ENCODE assay signal across 21 cellular contexts in the genomic region with DNA sequence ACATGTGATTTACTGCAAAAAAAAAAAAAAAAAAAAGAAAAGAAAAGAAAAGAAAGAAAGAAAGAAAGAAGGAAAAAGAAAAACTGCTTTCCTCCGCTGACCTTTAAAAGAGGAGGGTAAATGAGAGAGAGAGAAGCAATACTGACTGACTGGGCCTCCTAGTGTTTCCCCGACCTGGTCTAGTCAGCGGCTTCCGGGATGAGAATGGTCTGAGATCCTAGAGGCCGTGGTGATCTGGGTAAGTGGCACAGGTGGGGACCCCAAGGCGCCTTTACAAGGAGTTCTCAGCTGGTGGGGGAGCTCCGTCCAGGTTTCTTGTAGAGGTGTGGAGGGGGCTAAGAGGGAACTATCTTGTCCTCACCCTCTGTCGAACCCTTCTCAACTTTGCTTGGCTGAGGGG.
DNase-seq lines count a peak whose midpoint lies in the region; ATAC-seq and TF ChIP-seq lines count a peak whose summit lies in the region.
"Had no signal": no experiment of that assay in that cellular context is flagged by ENCODE, and none has a peak within 500 bp of the region (broad histone marks: within the 10 kb centered on the region; RNA-seq: fewer than 3 reads in every experiment).

No MANE protein-coding gene starts in this region.

- H3K4me3 ChIP-seq in cardiac muscle cell = peak overlapping the region; percentile 28
- no peak overlapping the region for H3K4me3 ChIP-seq in left ventricle myocardium inferior
- H3K4me3 ChIP-seq: HAP-1, transverse colon had no signal

- no peak for TF ChIP-seq CTCF in cardiac muscle cell (IDR thresholded peaks at IDR 0.05; ENCODE audit: low read depth, low read length)
- TF ChIP-seq CTCF in left ventricle myocardium inferior (IDR thresholded peaks at IDR 0.05; ENCODE audit: borderline replicate concordance) = no peak
- TF ChIP-seq CTCF in WTC11 (IDR thresholded peaks at IDR 0.05) = no peak

- intact Hi-C loops in left ventricle myocardium inferior (cut with micrococcal nuclease) = no loop called here

- H3K4me1 Mint-ChIP-seq in WTC11 = peaks cover 46% of the 10 kb centered on the region
- H3K4me1 Mint-ChIP-seq in stimulated activated effector memory CD8-positive, alpha-beta T cell treated with anti-CD3 and anti-CD28 coated beads, Interleukin-12 subunit alpha, Interleukin-12 subunit beta, amount 100 ng/mL, for 72 hours = peaks cover 13% of the 10 kb centered on the region
- H3K4me1 Mint-ChIP-seq: activated T-helper 17 cell treated with anti-CD3 and anti-CD28 coated beads, Interleukin-2, amount 50 U/mL, for 72 hours; central memory CD8-positive, alpha-beta T cell had no signal

- H3K27ac ChIP-seq in cardiac muscle cell (peak overlapping the region; percentile 88), left ventricle myocardium inferior (replicated peaks) (no peak overlapping the region)
- H3K27ac ChIP-seq: transverse colon had no signal

- DNase-seq in cardiac muscle cell (ENCODE audit: low read depth in 1 of 2, low spot score in 1 of 2) = peak in 1 of 2 donors; percentile 55
- no peak for DNase-seq in left ventricle myocardium inferior
- DNase-seq in WTC11 (ENCODE audit: low spot score) = no peak
- peak; percentile 55 for DNase-seq in left kidney (ENCODE audit: low read depth, low spot score)
- no peak for DNase-seq in CD1c-positive myeloid dendritic cell (ENCODE audit: extremely low spot score)
- no peak for DNase-seq in stimulated activated effector memory CD8-positive, alpha-beta T cell treated with anti-CD3 and anti-CD28 coated beads, Interleukin-12 subunit alpha, Interleukin-12 subunit beta, amount 100 ng/mL, for 72 hours (ENCODE audit: low spot score in 2 of 2)
- no peak for DNase-seq in activated CD8-positive, alpha-beta memory T cell treated with anti-CD3 and anti-CD28 coated beads for 24 hours
- DNase-seq: activated CD4-positive, alpha-beta T cell treated with anti-CD3 and anti-CD28 coated beads, Interleukin-2, amount 50 U/mL, for 48 hours; activated CD4-positive, CD25-positive, alpha-beta regulatory T cell; activated naive CD8-positive, alpha-beta T cell treated with anti-CD3 and anti-CD28 coated beads for 36 hours; CD8-positive, alpha-beta T cell; DMS53; NCI-H1092; NCI-H1930; NCI-H82; transverse colon had no signal

- H3K4me3 Mint-ChIP-seq in WTC11 = peak overlapping the region; percentile 81
- no peak overlapping the region for H3K4me3 Mint-ChIP-seq in stimulated activated effector memory CD8-positive, alpha-beta T cell treated with anti-CD3 and anti-CD28 coated beads, Interleukin-12 subunit alpha, Interleukin-12 subunit beta, amount 100 ng/mL, for 72 hours
- H3K4me3 Mint-ChIP-seq: activated naive CD8-positive, alpha-beta T cell treated with anti-CD3 and anti-CD28 coated beads for 36 hours; central memory CD8-positive, alpha-beta T cell; natural killer cell treated with Interleukin-12 subunit alpha and Interleukin-12 subunit beta and Interleukin-15 and Interleukin-18, amount 100 ng/mL, for 72 hours had no signal

- no peak overlapping the region for H3K27ac Mint-ChIP-seq in WTC11
- no peak overlapping the region for H3K27ac Mint-ChIP-seq in stimulated activated effector memory CD8-positive, alpha-beta T cell treated with anti-CD3 and anti-CD28 coated beads, Interleukin-12 subunit alpha, Interleukin-12 subunit beta, amount 100 ng/mL, for 72 hours
- H3K27ac Mint-ChIP-seq: activated naive CD8-positive, alpha-beta T cell treated with anti-CD3 and anti-CD28 coated beads for 36 hours; activated T-helper 17 cell treated with anti-CD3 and anti-CD28 coated beads, Interleukin-2, amount 50 U/mL, for 72 hours; CD8-positive, alpha-beta T cell; natural killer cell treated with Interleukin-12 subunit alpha and Interleukin-12 subunit beta and Interleukin-15 and Interleukin-18, amount 100 ng/mL, for 72 hours had no signal

- H3K36me3 ChIP-seq in cardiac muscle cell = no peaks in the 10 kb centered on the region
- no peaks in the 10 kb centered on the region for H3K36me3 ChIP-seq in left ventricle myocardium inferior
- H3K36me3 ChIP-seq: HAP-1, transverse colon had no signal

- H3K4me1 ChIP-seq in cardiac muscle cell (ENCODE audit: low read depth) (peaks cover 67% of the 10 kb centered on the region), left ventricle myocardium inferior (peaks cover 9% of the 10 kb centered on the region)
- H3K4me1 ChIP-seq: HAP-1 had no signal

- H3K27me3 ChIP-seq in cardiac muscle cell (no peaks in the 10 kb centered on the region), left ventricle myocardium inferior (ENCODE audit: low read depth) (peaks cover 30% of the 10 kb centered on the region)

- H3K9me3 ChIP-seq in cardiac muscle cell (ENCODE audit: low read depth) (no peaks in the 10 kb centered on the region), left ventricle myocardium inferior (replicated peaks) (no peaks in the 10 kb centered on the region)
- H3K9me3 ChIP-seq: HAP-1, transverse colon had no signal

- H3K9me3 Mint-ChIP-seq in WTC11 = no peaks in the 10 kb centered on the region
- no peaks in the 10 kb centered on the region for H3K9me3 Mint-ChIP-seq in stimulated activated effector memory CD8-positive, alpha-beta T cell treated with anti-CD3 and anti-CD28 coated beads, Interleukin-12 subunit alpha, Interleukin-12 subunit beta, amount 100 ng/mL, for 72 hours
- H3K9me3 Mint-ChIP-seq: activated T-helper 17 cell treated with anti-CD3 and anti-CD28 coated beads, Interleukin-2, amount 50 U/mL, for 72 hours; CD8-positive, alpha-beta T cell; central memory CD8-positive, alpha-beta T cell; natural killer cell treated with Interleukin-12 subunit alpha and Interleukin-12 subunit beta and Interleukin-15 and Interleukin-18, amount 100 ng/mL, for 72 hours had no signal

- H3K27me3 Mint-ChIP-seq in WTC11 (ENCODE audit: low read depth) = peaks cover 70% of the 10 kb centered on the region

- ATAC-seq in WTC11 (peak; percentile 42), GM19035 (IDR thresholded peaks at IDR 0.05; ENCODE audit: unreplicated experiment) (no peak)
- no peak for ATAC-seq in stimulated activated effector memory CD8-positive, alpha-beta T cell treated with anti-CD3 and anti-CD28 coated beads, Interleukin-12 subunit alpha, Interleukin-12 subunit beta, amount 100 ng/mL, for 72 hours
- ATAC-seq: activated T-helper 17 cell treated with anti-CD3 and anti-CD28 coated beads, Interleukin-2, amount 50 U/mL, for 72 hours; CD8-positive, alpha-beta T cell had no signal

- CTCF ChIA-PET in WTC11 (lab: Charles Lee) = interaction anchor here (0.7 to 1.8 kb wide), 9 partner anchors 21 to 298 kb away, joined by 3 to 9 read pairs (median 4); partner anchors contain the start of gene CDIN1

- no peaks in the 10 kb centered on the region for H3K36me3 Mint-ChIP-seq in WTC11
- H3K36me3 Mint-ChIP-seq in stimulated activated effector memory CD8-positive, alpha-beta T cell treated with anti-CD3 and anti-CD28 coated beads, Interleukin-12 subunit alpha, Interleukin-12 subunit beta, amount 100 ng/mL, for 72 hours = no peaks in the 10 kb centered on the region
- H3K36me3 Mint-ChIP-seq: CD8-positive, alpha-beta T cell had no signal

- POLR2A ChIA-PET in WTC11 (lab: Charles Lee) = no interaction called here

TF ChIP-seq in WTC11, 78 proteins besides CTCF, POLR2A, EP300 and RAD21:
- TF ChIP-seq SMAD4 (CRISPR knock-in tag; IDR thresholded peaks at IDR 0.05) (no peak), ZNF232 (CRISPR knock-in tag; IDR thresholded peaks at IDR 0.05) (no peak), ZNF281 (CRISPR knock-in tag; IDR thresholded peaks at IDR 0.05) (no peak), CREM (CRISPR knock-in tag; IDR thresholded peaks at IDR 0.05) (no peak)
